Comparison of ENCODE assay signal across 30 cellular contexts in genomic region chr3:143242691-143243090, GRCh38.
"Had no signal": no experiment of that assay in that cellular context is flagged by ENCODE, and none has a peak within 500 bp of the region (broad histone marks: within the 10 kb centered on the region; RNA-seq: fewer than 3 reads in every experiment).

No MANE protein-coding gene starts in this region.

- ATAC-seq: activated CD8-positive, alpha-beta T cell treated with anti-CD3 and anti-CD28 coated beads, Interleukin-2, amount 10 ng/mL, durations not matched to agents 7 days and 5 days; body of pancreas; PC-3 had no signal

- H3K9me3 Mint-ChIP-seq: activated naive CD4-positive, alpha-beta T cell treated with anti-CD3 and anti-CD28 coated beads, Interleukin-2, amount 50 U/mL, for 24 hours; activated T-cell treated with anti-CD3 and anti-CD28 coated beads, Interleukin-2, amount 50 U/mL, for 24 hours; activated T-helper 2 cell treated with anti-CD3 and anti-CD28 coated beads, Interferon-gamma antibody, Interleukin-2, Interleukin-4, amounts not matched to agents 10 μg/mL and 5 μg/mL and 100 μg/mL, durations not matched to agents 14 hours and 24 hours and 36 hours had no signal

- H3K4me3 ChIP-seq: ascending aorta, body of pancreas, breast epithelium, Peyer's patch had no signal

- DNase-seq: activated CD4-positive, alpha-beta T cell treated with anti-CD3 and anti-CD28 coated beads, Interleukin-2, amount 10 ng/mL, durations not matched to agents 7 days and 5 days; activated CD4-positive, alpha-beta T cell treated with anti-CD3 and anti-CD28 coated beads, Interleukin-2, amount 50 U/mL, for 48 hours; activated CD8-positive, alpha-beta T cell treated with anti-CD3 and anti-CD28 coated beads, Interleukin-2, amount 10 ng/mL, durations not matched to agents 7 days and 5 days; activated gamma-delta T cell; activated naive CD4-positive, alpha-beta T cell treated with Interleukin-2 at 50 U/mL for 16 hours; activated naive CD8-positive, alpha-beta T cell treated with anti-CD3 and anti-CD28 coated beads, Interleukin-2, amount 10 ng/mL, durations not matched to agents 7 days and 5 days; activated T-cell treated with anti-CD3 and anti-CD28 coated beads, Interleukin-2, amount 50 U/mL, for 24 hours; amygdala; body of pancreas; MM.1S; MV-4-11; NCI-H1092; NCI-H1436 treated with DMSO at 0.1 percent for 48 hours; NCI-H1694 treated with DMSO at 0.1 percent for 48 hours; NCI-H2029; NCI-H510A; NCI-H526; NCI-H748 treated with DMSO at 0.1 percent for 48 hours; NK-92 treated with Interleukin-12 subunit alpha and Interleukin-12 subunit beta, amount 100 ng/mL, for 24 hours; PC-3; Peyer's patch; RPMI8226; SIG-M5; SW 1271; T1000 had no signal

- H3K4me1 ChIP-seq: ascending aorta, body of pancreas, breast epithelium, Peyer's patch had no signal

- H3K27me3 Mint-ChIP-seq: activated CD4-positive, alpha-beta T cell treated with anti-CD3 and anti-CD28 coated beads, Interleukin-2, amount 10 ng/mL, durations not matched to agents 7 days and 5 days; activated naive CD4-positive, alpha-beta T cell treated with anti-CD3 and anti-CD28 coated beads, Interleukin-2, amount 50 U/mL, for 24 hours; activated naive CD8-positive, alpha-beta T cell treated with anti-CD3 and anti-CD28 coated beads, Interleukin-2, amount 10 ng/mL, durations not matched to agents 7 days and 5 days; activated T-cell treated with anti-CD3 and anti-CD28 coated beads, Interleukin-2, amount 50 U/mL, for 24 hours had no signal

- H3K9ac ChIP-seq: KMS-11 had no signal

- H3K4me3 Mint-ChIP-seq: activated CD4-positive, alpha-beta T cell treated with anti-CD3 and anti-CD28 coated beads, Interleukin-2, amount 10 ng/mL, durations not matched to agents 7 days and 5 days; activated CD8-positive, alpha-beta T cell treated with anti-CD3 and anti-CD28 coated beads, Interleukin-2, amount 10 ng/mL, durations not matched to agents 7 days and 5 days; activated naive CD4-positive, alpha-beta T cell treated with anti-CD3 and anti-CD28 coated beads, Interleukin-2, amount 50 U/mL, for 24 hours; activated naive CD8-positive, alpha-beta T cell treated with anti-CD3 and anti-CD28 coated beads, Interleukin-2, amount 10 ng/mL, durations not matched to agents 7 days and 5 days; activated T-cell treated with anti-CD3 and anti-CD28 coated beads, Interleukin-2, amount 50 U/mL, for 24 hours had no signal

- H3K36me3 ChIP-seq: ascending aorta, breast epithelium, Peyer's patch had no signal

- H3K4me2 ChIP-seq: KMS-11 had no signal

- H3K36me3 Mint-ChIP-seq: activated naive CD4-positive, alpha-beta T cell treated with anti-CD3 and anti-CD28 coated beads, Interleukin-2, amount 50 U/mL, for 24 hours; activated naive CD8-positive, alpha-beta T cell treated with anti-CD3 and anti-CD28 coated beads, Interleukin-2, amount 10 ng/mL, durations not matched to agents 7 days and 5 days had no signal

- H3K27me3 ChIP-seq: ascending aorta, body of pancreas, breast epithelium, Peyer's patch had no signal

- H3K27ac ChIP-seq: ascending aorta, body of pancreas, breast epithelium, KMS-11, Peyer's patch had no signal

- H3K4me1 Mint-ChIP-seq: activated CD4-positive, alpha-beta T cell treated with anti-CD3 and anti-CD28 coated beads, Interleukin-2, amount 10 ng/mL, durations not matched to agents 7 days and 5 days; activated naive CD8-positive, alpha-beta T cell treated with anti-CD3 and anti-CD28 coated beads, Interleukin-2, amount 10 ng/mL, durations not matched to agents 7 days and 5 days had no signal

- H3K27ac Mint-ChIP-seq: activated CD4-positive, alpha-beta T cell treated with anti-CD3 and anti-CD28 coated beads, Interleukin-2, amount 10 ng/mL, durations not matched to agents 7 days and 5 days; activated CD8-positive, alpha-beta T cell treated with anti-CD3 and anti-CD28 coated beads, Interleukin-2, amount 10 ng/mL, durations not matched to agents 7 days and 5 days; activated naive CD4-positive, alpha-beta T cell treated with anti-CD3 and anti-CD28 coated beads, Interleukin-2, amount 50 U/mL, for 24 hours; activated naive CD8-positive, alpha-beta T cell treated with anti-CD3 and anti-CD28 coated beads, Interleukin-2, amount 10 ng/mL, durations not matched to agents 7 days and 5 days; activated T-cell treated with anti-CD3 and anti-CD28 coated beads, Interleukin-2, amount 50 U/mL, for 24 hours; activated T-helper 2 cell treated with anti-CD3 and anti-CD28 coated beads, Interferon-gamma antibody, Interleukin-2, Interleukin-4, amounts not matched to agents 10 μg/mL and 5 μg/mL and 100 μg/mL, durations not matched to agents 14 hours and 24 hours and 36 hours had no signal

- H3K9me3 ChIP-seq: ascending aorta, body of pancreas, breast epithelium, Peyer's patch had no signal
